In genomic region chr19:51926784-51927741, GRCh38 we compare ENCODE assay signal across 8 cellular contexts. TPM values are rescaled to one million over a fixed set of nuclear protein-coding genes. Genes with fewer than 3 reads are reported as not detected.
DNase-seq lines count a peak whose midpoint lies in the region; ATAC-seq and TF ChIP-seq lines count a peak whose summit lies in the region.

TSS of gene ZNF613 (plus strand) at chr19:51927472. CDS start at chr19:51936221, 8,749 bp downstream.

- DNase-seq in 8988T: peak; percentile 43
- peak; percentile 94 for DNase-seq in NCI-H2171 treated with DMSO at 0.1 percent for 48 hours (lab: John Stamatoyannopoulos, UW)
- DNase-seq in activated B cell treated with CpG ODN at 0.5 μM for 24 hours: peak; percentile 71
- DNase-seq in central memory CD4-positive, alpha-beta T cell: peak; percentile 81
- DNase-seq in inferior parietal cortex (ENCODE audit: extremely low spot score): peak; percentile 96
- DNase-seq in smooth muscle cell of the brain vasculature (ENCODE audit: low read depth, low spot score): peak; percentile 88

- intact Hi-C loops in activated B cell treated with CpG ODN at 0.5 μM for 24 hours (cut with micrococcal nuclease): loop anchor here (1.0 to 10.0 kb wide), 9 partner anchors 22 to 308 kb away; partner anchors contain the start of genes ZNF350, ZNF432, ZNF577 and ZNF614

- H3K27me3 Mint-ChIP-seq in activated B cell treated with CpG ODN at 0.5 μM for 24 hours: no peaks in the 10 kb centered on the region

- H3K4me1 Mint-ChIP-seq in activated B cell treated with CpG ODN at 0.5 μM for 24 hours: peaks cover 24% of the 10 kb centered on the region

- H3K36me3 Mint-ChIP-seq in activated B cell treated with CpG ODN at 0.5 μM for 24 hours (ENCODE audit: low read depth): peaks cover 64% of the 10 kb centered on the region

- TF ChIP-seq CTCF in activated B cell treated with CpG ODN at 0.5 μM for 24 hours (IDR thresholded peaks at IDR 0.05): no peak

- CTCF ChIA-PET in activated B cell treated with CpG ODN at 0.5 μM for 24 hours (lab: Charles Lee): interaction anchor here (1.5 kb wide), 1 partner anchor 36 kb away, joined by 4 read pairs; no protein-coding TSS in a partner anchor

- POLR2A ChIA-PET in activated B cell treated with CpG ODN at 0.5 μM for 24 hours (lab: Charles Lee): interaction anchor here (0.8 to 1.6 kb wide), 2 partner anchors 101 to 122 kb away, joined by 3 to 7 read pairs; partner anchors contain the start of genes ZNF432 and ZNF614

- H3K4me3 Mint-ChIP-seq in activated B cell treated with CpG ODN at 0.5 μM for 24 hours: peak within 1 kb of the TSS; percentile 100

- H3K9me3 Mint-ChIP-seq in activated B cell treated with CpG ODN at 0.5 μM for 24 hours: peaks cover 35% of the 10 kb centered on the region

- peak within 1 kb of the TSS; percentile 93 for H3K27ac Mint-ChIP-seq in activated B cell treated with CpG ODN at 0.5 μM for 24 hours

- ATAC-seq in GM18517 (IDR thresholded peaks at IDR 0.05; ENCODE audit: unreplicated experiment) (peak; percentile 77), HG03095 (IDR thresholded peaks at IDR 0.05; ENCODE audit: unreplicated experiment) (peak; percentile 65), activated B cell treated with CpG ODN at 0.5 μM for 24 hours (ENCODE audit: low read depth) (peak; percentile 94)

RNA-seq across cellular contexts. Expression of gene ZNF613, which starts in this region (rescaled TPM):
- 7.7 and 7.8 TPM in 2 replicates for total RNA-seq in activated B cell treated with CpG ODN at 0.5 μM for 24 hours

Comparison
In these comparisons a context has a peak if more than half of its experiments do, and no peak if none do; other contexts are left out.
1. Peak in every context shown above with its lines: DNase-seq and ATAC-seq.
2. DNase-seq: peak in every context shown above with its lines; median percentile 96 in inferior parietal cortex; 94 in NCI-H2171 treated with DMSO at 0.1 percent for 48 hours; 88 in smooth muscle cell of the brain vasculature; 81 in central memory CD4-positive, alpha-beta T cell; 71 in activated B cell treated with CpG ODN at 0.5 μM for 24 hours; 43 in 8988T.